In the genomic region with DNA sequence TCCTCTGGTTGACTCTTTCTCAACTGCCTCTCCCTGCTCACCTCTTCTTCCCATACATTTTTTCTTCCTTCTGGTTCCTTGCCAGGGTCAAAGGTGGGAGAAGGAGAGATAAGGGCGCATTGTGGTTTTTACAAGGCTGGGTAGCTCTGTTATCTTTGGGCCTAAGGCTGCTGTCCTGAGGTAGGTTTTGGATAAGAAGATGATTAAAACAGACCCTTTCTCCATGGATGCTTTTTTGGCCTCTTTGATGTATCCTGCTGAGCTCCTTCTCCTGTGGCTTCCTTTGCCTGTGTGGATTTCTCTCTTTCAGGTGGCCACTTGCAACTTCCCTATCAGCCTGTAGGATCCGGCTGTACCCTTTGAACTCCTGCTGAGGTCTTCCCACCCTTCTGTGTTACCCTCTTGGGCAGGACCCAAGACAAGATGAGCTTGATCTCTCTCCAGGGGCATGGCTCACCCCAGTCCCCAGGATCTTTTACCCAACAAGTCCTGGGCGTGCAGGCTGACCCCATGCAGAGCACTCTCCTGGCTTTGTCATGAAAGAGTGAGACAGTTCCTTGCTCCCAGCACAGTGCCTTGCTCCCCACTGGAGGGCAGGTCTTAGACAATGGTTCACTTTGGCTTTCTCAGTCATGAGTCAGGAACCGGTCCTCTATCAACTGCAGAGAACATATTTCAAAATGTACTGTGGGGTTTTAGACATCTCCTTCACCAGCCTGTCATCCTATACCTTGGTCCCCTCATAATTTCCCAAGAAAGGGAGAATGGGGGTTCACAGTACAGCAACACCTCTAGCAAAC, we compare ENCODE assay signal across 23 cellular contexts.
"Had no signal": no experiment of that assay in that cellular context is flagged by ENCODE, and none has a peak within 500 bp of the region (broad histone marks: within the 10 kb centered on the region; RNA-seq: fewer than 3 reads in every experiment).

No MANE protein-coding gene starts in this region.

- H3K9me3 Mint-ChIP-seq: activated CD4-positive, alpha-beta memory T cell treated with anti-CD3 and anti-CD28 coated beads for 36 hours; activated naive CD4-positive, alpha-beta T cell treated with anti-CD3 and anti-CD28 coated beads for 36 hours; activated T-helper 2 cell treated with anti-CD3 and anti-CD28 coated beads, Interferon-gamma antibody, Interleukin-2, Interleukin-4, amounts not matched to agents 10 μg/mL and 5 μg/mL and 100 μg/mL, durations not matched to agents 14 hours and 24 hours and 36 hours; central memory CD8-positive, alpha-beta T cell; dendritic cell treated with granulocyte-macrophage colony-stimulating factor and Interleukin-4, amounts not matched to agents 40 ng/mL and 50 ng/mL, for 4 days; natural killer cell; T-cell had no signal

- H3K79me2 ChIP-seq: hepatocyte had no signal

- H2AFZ ChIP-seq: hepatocyte had no signal

- H3K9me3 ChIP-seq: left ventricle myocardium inferior, mucosa of descending colon, transverse colon had no signal

- H3K27me3 ChIP-seq: transverse colon had no signal

- H3K4me3 ChIP-seq: hepatocyte, left ventricle myocardium inferior, mucosa of descending colon, SK-N-MC, transverse colon had no signal

- H3K4me2 ChIP-seq: hepatocyte had no signal

- H3K36me3 Mint-ChIP-seq: activated CD4-positive, alpha-beta memory T cell treated with anti-CD3 and anti-CD28 coated beads for 36 hours; activated CD8-positive, alpha-beta memory T cell treated with anti-CD3 and anti-CD28 coated beads, Interleukin-2, amount 10 ng/mL, durations not matched to agents 7 days and 5 days; natural killer cell; T-cell had no signal

- H3K27ac Mint-ChIP-seq: activated CD4-positive, alpha-beta memory T cell treated with anti-CD3 and anti-CD28 coated beads for 36 hours; activated CD8-positive, alpha-beta memory T cell treated with anti-CD3 and anti-CD28 coated beads, Interleukin-2, amount 10 ng/mL, durations not matched to agents 7 days and 5 days; activated naive CD4-positive, alpha-beta T cell treated with anti-CD3 and anti-CD28 coated beads for 36 hours; activated T-helper 2 cell treated with anti-CD3 and anti-CD28 coated beads, Interferon-gamma antibody, Interleukin-2, Interleukin-4, amounts not matched to agents 10 μg/mL and 5 μg/mL and 100 μg/mL, durations not matched to agents 14 hours and 24 hours and 36 hours; dendritic cell treated with granulocyte-macrophage colony-stimulating factor and Interleukin-4, amounts not matched to agents 40 ng/mL and 50 ng/mL, for 4 days; natural killer cell; T-cell had no signal

- H3K4me1 ChIP-seq: left ventricle myocardium inferior had no signal

- H3K27me3 Mint-ChIP-seq: T-cell had no signal

- DNase-seq: activated CD4-positive, alpha-beta memory T cell treated with anti-CD3 and anti-CD28 coated beads for 36 hours; activated CD4-positive, alpha-beta T cell treated with anti-CD3 and anti-CD28 coated beads for 1 hour; activated CD8-positive, alpha-beta memory T cell treated with anti-CD3 and anti-CD28 coated beads, Interleukin-2, amount 10 ng/mL, durations not matched to agents 7 days and 5 days; activated naive CD4-positive, alpha-beta T cell treated with anti-CD3 and anti-CD28 coated beads for 36 hours; activated T-cell treated with anti-CD3 and anti-CD28 coated beads, Interleukin-2, amount 50 U/mL, for 1 hour; effector memory CD4-positive, alpha-beta T cell; left ventricle myocardium inferior; mucosa of descending colon; natural killer cell; nucleus accumbens; stimulated activated CD4-positive, alpha-beta T cell treated with anti-CD3 and anti-CD28 coated beads, Interleukin-15, amount 100 ng/mL, for 24 hours; stimulated activated CD4-positive, alpha-beta T cell treated with anti-CD3 and anti-CD28 coated beads, Interleukin-4, amount 100 ng/mL, for 4 hours; stimulated activated CD8-positive, alpha-beta memory T cell treated with anti-CD3 and anti-CD28 coated beads, Interleukin-4, amount 100 ng/mL, for 48 hours; stimulated activated naive CD8-positive, alpha-beta T cell treated with anti-CD3 and anti-CD28 coated beads, Interleukin-15, Interleukin-2, amounts not matched to agents 100 U/mL and 50 U/mL, for 24 hours; T-cell; T-helper 9 cell; transverse colon had no signal

- H3K4me1 Mint-ChIP-seq: activated CD8-positive, alpha-beta memory T cell treated with anti-CD3 and anti-CD28 coated beads, Interleukin-2, amount 10 ng/mL, durations not matched to agents 7 days and 5 days; central memory CD8-positive, alpha-beta T cell; natural killer cell; T-cell had no signal

- H3K4me3 Mint-ChIP-seq: activated CD4-positive, alpha-beta memory T cell treated with anti-CD3 and anti-CD28 coated beads for 36 hours; activated CD8-positive, alpha-beta memory T cell treated with anti-CD3 and anti-CD28 coated beads, Interleukin-2, amount 10 ng/mL, durations not matched to agents 7 days and 5 days; activated naive CD4-positive, alpha-beta T cell treated with anti-CD3 and anti-CD28 coated beads for 36 hours; central memory CD8-positive, alpha-beta T cell; dendritic cell treated with granulocyte-macrophage colony-stimulating factor and Interleukin-4, amounts not matched to agents 40 ng/mL and 50 ng/mL, for 4 days; natural killer cell; T-cell had no signal

- H3K27ac ChIP-seq: epithelial cell of prostate, hepatocyte, left ventricle myocardium inferior, SK-N-MC, transverse colon had no signal

- H3K36me3 ChIP-seq: left ventricle myocardium inferior, transverse colon had no signal
